In the genomic region with DNA sequence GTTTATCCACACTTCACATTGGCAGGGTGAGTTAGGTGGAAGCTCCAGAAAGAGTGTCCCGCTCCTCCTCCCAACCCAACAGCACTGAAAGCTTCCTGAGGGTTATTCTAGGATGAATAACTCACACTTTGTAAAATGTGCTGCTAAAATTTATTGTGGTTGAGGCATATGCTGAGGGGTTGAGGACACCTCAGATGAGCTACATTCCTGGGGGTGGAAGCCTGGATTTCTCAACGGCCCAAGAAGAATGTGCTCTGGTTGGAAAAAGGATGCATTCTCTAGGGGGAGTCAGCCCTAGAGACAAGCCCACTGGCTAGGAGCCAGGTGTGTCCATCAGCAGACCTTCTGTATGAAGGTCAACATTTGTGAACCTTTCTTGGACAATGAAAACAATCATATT, we compare ENCODE assay signal across 18 cellular contexts.
DNase-seq lines count a peak whose midpoint lies in the region; ATAC-seq and TF ChIP-seq lines count a peak whose summit lies in the region.
"Had no signal": no experiment of that assay in that cellular context is flagged by ENCODE, and none has a peak within 500 bp of the region (broad histone marks: within the 10 kb centered on the region; RNA-seq: fewer than 3 reads in every experiment).

No MANE protein-coding gene starts in this region.

- DNase-seq in left ventricle myocardium inferior: no peak
- no peak for DNase-seq in heart left ventricle
- peak; percentile 72 for DNase-seq in amniotic epithelial cell (ENCODE audit: low read depth)
- peak; percentile 92 for DNase-seq in glomerular visceral epithelial cell (ENCODE audit: extremely low spot score)
- DNase-seq in NCI-H2171 treated with DMSO at 0.1 percent for 48 hours (lab: John Stamatoyannopoulos, UW): no peak
- DNase-seq in activated T-helper 2 cell treated with anti-CD3 and anti-CD28 coated beads, Interferon-gamma antibody, Interleukin-2, Interleukin-4, amounts not matched to agents 10 μg/mL and 5 μg/mL and 100 μg/mL, durations not matched to agents 14 hours and 24 hours and 36 hours (ENCODE audit: low spot score): no peak
- DNase-seq: ACHN; activated CD8-positive, alpha-beta T cell treated with anti-CD3 and anti-CD28 coated beads, Interleukin-2, amount 10 ng/mL, durations not matched to agents 7 days and 5 days; activated effector memory CD4-positive, alpha-beta T cell treated with Interleukin-2 at 50 U/mL for 16 hours; effector memory CD8-positive, alpha-beta T cell; naive thymus-derived CD8-positive, alpha-beta T cell; NK-92 treated with Interleukin-12 subunit alpha and Interleukin-12 subunit beta, amount 100 ng/mL, for 24 hours; SJCRH30 had no signal

- no peaks in the 10 kb centered on the region for H3K9me3 Mint-ChIP-seq in activated T-helper 2 cell treated with anti-CD3 and anti-CD28 coated beads, Interferon-gamma antibody, Interleukin-2, Interleukin-4, amounts not matched to agents 10 μg/mL and 5 μg/mL and 100 μg/mL, durations not matched to agents 14 hours and 24 hours and 36 hours

- no peak overlapping the region for H3K27ac Mint-ChIP-seq in activated T-helper 2 cell treated with anti-CD3 and anti-CD28 coated beads, Interferon-gamma antibody, Interleukin-2, Interleukin-4, amounts not matched to agents 10 μg/mL and 5 μg/mL and 100 μg/mL, durations not matched to agents 14 hours and 24 hours and 36 hours
- H3K27ac Mint-ChIP-seq: activated CD8-positive, alpha-beta T cell treated with anti-CD3 and anti-CD28 coated beads, Interleukin-2, amount 10 ng/mL, durations not matched to agents 7 days and 5 days; effector memory CD8-positive, alpha-beta T cell; naive thymus-derived CD8-positive, alpha-beta T cell; stimulated activated naive CD8-positive, alpha-beta T cell treated with anti-CD3 and anti-CD28 coated beads, Interleukin-15, Interleukin-2, amounts not matched to agents 100 ng/mL and 50 ng/mL, for 24 hours had no signal

- H3K36me3 ChIP-seq in left ventricle myocardium inferior (no peaks in the 10 kb centered on the region), heart left ventricle (no peaks in the 10 kb centered on the region)
- H3K36me3 ChIP-seq: SJCRH30 had no signal

- intact Hi-C loops in left ventricle myocardium inferior (cut with micrococcal nuclease) (no loop called here), heart left ventricle (cut with DNase I) (loop anchor here in 9 of 10 donors (5.0 to 10.0 kb wide), 7 partner anchors 69 to 379 kb away; partner anchors contain the start of gene PDE1C (in 4 of the 9))
- intact Hi-C loops in activated T-helper 2 cell treated with anti-CD3 and anti-CD28 coated beads, Interferon-gamma antibody, Interleukin-2, Interleukin-4, amounts not matched to agents 10 μg/mL and 5 μg/mL and 100 μg/mL, durations not matched to agents 14 hours and 24 hours and 36 hours (cut with micrococcal nuclease): no loop called here

- no peak overlapping the region for H3K4me3 Mint-ChIP-seq in activated T-helper 2 cell treated with anti-CD3 and anti-CD28 coated beads, Interferon-gamma antibody, Interleukin-2, Interleukin-4, amounts not matched to agents 10 μg/mL and 5 μg/mL and 100 μg/mL, durations not matched to agents 14 hours and 24 hours and 36 hours (ENCODE audit: low read depth)
- H3K4me3 Mint-ChIP-seq: activated CD8-positive, alpha-beta T cell treated with anti-CD3 and anti-CD28 coated beads, Interleukin-2, amount 10 ng/mL, durations not matched to agents 7 days and 5 days; effector memory CD8-positive, alpha-beta T cell; naive thymus-derived CD8-positive, alpha-beta T cell; stimulated activated naive CD8-positive, alpha-beta T cell treated with anti-CD3 and anti-CD28 coated beads, Interleukin-15, Interleukin-2, amounts not matched to agents 100 ng/mL and 50 ng/mL, for 24 hours had no signal

- H3K36me3 Mint-ChIP-seq in activated T-helper 2 cell treated with anti-CD3 and anti-CD28 coated beads, Interferon-gamma antibody, Interleukin-2, Interleukin-4, amounts not matched to agents 10 μg/mL and 5 μg/mL and 100 μg/mL, durations not matched to agents 14 hours and 24 hours and 36 hours (ENCODE audit: low read depth): no peaks in the 10 kb centered on the region
- H3K36me3 Mint-ChIP-seq: naive thymus-derived CD8-positive, alpha-beta T cell had no signal

- no peaks in the 10 kb centered on the region for H3K27me3 Mint-ChIP-seq in activated T-helper 2 cell treated with anti-CD3 and anti-CD28 coated beads, Interferon-gamma antibody, Interleukin-2, Interleukin-4, amounts not matched to agents 10 μg/mL and 5 μg/mL and 100 μg/mL, durations not matched to agents 14 hours and 24 hours and 36 hours (ENCODE audit: low read depth)
- H3K27me3 Mint-ChIP-seq: effector memory CD8-positive, alpha-beta T cell; stimulated activated naive CD8-positive, alpha-beta T cell treated with anti-CD3 and anti-CD28 coated beads, Interleukin-15, Interleukin-2, amounts not matched to agents 100 ng/mL and 50 ng/mL, for 24 hours had no signal

- H3K27ac ChIP-seq in left ventricle myocardium inferior (replicated peaks) (peak overlapping the region; percentile 82), heart left ventricle (peak overlapping the region in 6 of 12 donors; percentile 57 to 90 (median 84))

- TF ChIP-seq CTCF in left ventricle myocardium inferior (IDR thresholded peaks at IDR 0.05; ENCODE audit: borderline replicate concordance) (no peak), heart left ventricle (IDR thresholded peaks at IDR 0.05) (no peak)

- no peaks in the 10 kb centered on the region for H3K4me1 Mint-ChIP-seq in activated T-helper 2 cell treated with anti-CD3 and anti-CD28 coated beads, Interferon-gamma antibody, Interleukin-2, Interleukin-4, amounts not matched to agents 10 μg/mL and 5 μg/mL and 100 μg/mL, durations not matched to agents 14 hours and 24 hours and 36 hours (ENCODE audit: low read depth)
- H3K4me1 Mint-ChIP-seq: naive thymus-derived CD8-positive, alpha-beta T cell had no signal

- ATAC-seq in heart left ventricle (no peak), HG03520 (IDR thresholded peaks at IDR 0.05; ENCODE audit: unreplicated experiment) (no peak), HG03175 (IDR thresholded peaks at IDR 0.05; ENCODE audit: unreplicated experiment) (no peak)
- ATAC-seq: activated CD8-positive, alpha-beta T cell treated with anti-CD3 and anti-CD28 coated beads, Interleukin-2, amount 10 ng/mL, durations not matched to agents 7 days and 5 days; effector memory CD8-positive, alpha-beta T cell; left lobe of liver; naive thymus-derived CD8-positive, alpha-beta T cell had no signal

- no peak for TF ChIP-seq POLR2A in heart left ventricle (IDR thresholded peaks at IDR 0.05)

- H3K4me3 ChIP-seq in left ventricle myocardium inferior: no peak overlapping the region
- H3K4me3 ChIP-seq in heart left ventricle: no peak overlapping the region
- H3K4me3 ChIP-seq: SJCRH30, skin epidermis had no signal

- H3K4me1 ChIP-seq in left ventricle myocardium inferior: peaks cover 63% of the 10 kb centered on the region
- peaks cover 0 to 58% (median 29%) of the 10 kb centered on the region in 12 donors for H3K4me1 ChIP-seq in heart left ventricle

- H3K9me3 ChIP-seq in left ventricle myocardium inferior (replicated peaks): no peaks in the 10 kb centered on the region
- no peaks in the 10 kb centered on the region for H3K9me3 ChIP-seq in heart left ventricle
- H3K9me3 ChIP-seq: SJCRH30 had no signal

- 45 to 55% (median 48%) methylated on average over 2 of the region's 2 CpGs for WGBS in heart left ventricle, 4 donors

- H3K27me3 ChIP-seq in left ventricle myocardium inferior (ENCODE audit: low read depth) (no peaks in the 10 kb centered on the region), heart left ventricle (no peaks in the 10 kb centered on the region)

Comparison
In these comparisons a context has a peak if more than half of its experiments do, and no peak if none do; other contexts are left out.
1. intact Hi-C loops: an anchor here in heart left ventricle (5.0 to 10.0 kb wide); none called in left ventricle myocardium inferior and activated T-helper 2 cell treated with anti-CD3 and anti-CD28 coated beads, Interferon-gamma antibody, Interleukin-2, Interleukin-4, amounts not matched to agents 10 μg/mL and 5 μg/mL and 100 μg/mL, durations not matched to agents 14 hours and 24 hours and 36 hours.
2. DNase-seq: peak in amniotic epithelial cell (single experiment) and glomerular visceral epithelial cell (single experiment); none in left ventricle myocardium inferior (single experiment), heart left ventricle (0 of 5), NCI-H2171 treated with DMSO at 0.1 percent for 48 hours (single experiment) and activated T-helper 2 cell treated with anti-CD3 and anti-CD28 coated beads, Interferon-gamma antibody, Interleukin-2, Interleukin-4, amounts not matched to agents 10 μg/mL and 5 μg/mL and 100 μg/mL, durations not matched to agents 14 hours and 24 hours and 36 hours (single experiment).